25 cellular contexts compared by ENCODE assay signal in genomic region chrX:53817548-53817947, GRCh38.
A peak's percentile ranks its signal among the peaks of the same experiment; 100 is the strongest.
DNase-seq lines count a peak whose midpoint lies in the region; ATAC-seq, FAIRE-seq and TF ChIP-seq lines count a peak whose summit lies in the region.
"Had no signal": no experiment of that assay in that cellular context is flagged by ENCODE, and none has a peak within 500 bp of the region (broad histone marks: within the 10 kb centered on the region; RNA-seq: fewer than 3 reads in every experiment).

No MANE protein-coding gene starts in this region.

- no peak for DNase-seq in activated CD4-positive, alpha-beta memory T cell treated with anti-CD3 and anti-CD28 coated beads for 36 hours
- no peak for DNase-seq in activated CD4-positive, alpha-beta memory T cell treated with anti-CD3 and anti-CD28 coated beads, Interleukin-2, amount 10 ng/mL, durations not matched to agents 7 days and 5 days
- DNase-seq in A549 (ENCODE audit: low read depth in 1 of 2, low spot score in 1 of 2), result no peak
- DNase-seq in GM19239 (ENCODE audit: insufficient read length, low spot score), result no peak
- no peak for DNase-seq in activated naive CD8-positive, alpha-beta T cell treated with anti-CD3 and anti-CD28 coated beads, Interleukin-2, amount 50 U/mL, for 24 hours
- no peak for DNase-seq in GDM1 (lab: John Stamatoyannopoulos, UW)
- no peak for DNase-seq in NCI-H748 treated with DMSO at 0.1 percent for 48 hours (lab: John Stamatoyannopoulos, UW)
- DNase-seq in effector memory CD4-positive, alpha-beta T cell, result no peak
- DNase-seq: C1 segment of cervical spinal cord; CD4-positive, alpha-beta memory T cell; COR-L47; DMS53; Karpas-422; NCI-H1092; NCI-H1417 treated with DMSO at 0.1 percent for 48 hours; NCI-H1694 treated with DMSO at 0.1 percent for 48 hours; NCI-H2081; NCI-H2227 treated with DMSO at 0.1 percent for 48 hours; NCI-H526 treated with DMSO at 0.1 percent for 48 hours; SHP77 treated with DMSO at 0.1 percent for 48 hours had no signal

- POLR2A ChIA-PET in activated CD4-positive, alpha-beta memory T cell treated with anti-CD3 and anti-CD28 coated beads for 36 hours (lab: Charles Lee), result interaction anchor here (0.6 kb wide), 1 partner anchor 105 kb away, joined by 4 read pairs; no protein-coding TSS in a partner anchor
- POLR2A ChIA-PET in activated CD4-positive, alpha-beta memory T cell treated with anti-CD3 and anti-CD28 coated beads, Interleukin-2, amount 10 ng/mL, durations not matched to agents 7 days and 5 days (lab: Charles Lee), result no interaction called here
- POLR2A ChIA-PET in A549 (lab: Yijun Ruan, JAX), result no interaction called here

- TF ChIP-seq RAD21 in A549 (conservative IDR thresholded peaks at IDR 0.05 in 1 of 2, IDR thresholded peaks at IDR 0.05 in 1 of 2), result no peak

- peak; percentile 78 for FAIRE-seq in A549 (lab: Jason Lieb, UNC)
- peak; percentile 71 for FAIRE-seq in GM19239 (lab: Jason Lieb, UNC)
- FAIRE-seq: A204.1, G401.6, H54, HepG2 had no signal

- no peaks in the 10 kb centered on the region for H3K27me3 Mint-ChIP-seq in activated CD4-positive, alpha-beta memory T cell treated with anti-CD3 and anti-CD28 coated beads for 36 hours
- H3K27me3 Mint-ChIP-seq in activated CD4-positive, alpha-beta memory T cell treated with anti-CD3 and anti-CD28 coated beads, Interleukin-2, amount 10 ng/mL, durations not matched to agents 7 days and 5 days, result no peaks in the 10 kb centered on the region
- no peaks in the 10 kb centered on the region for H3K27me3 Mint-ChIP-seq in activated naive CD8-positive, alpha-beta T cell treated with anti-CD3 and anti-CD28 coated beads, Interleukin-2, amount 50 U/mL, for 24 hours
- H3K27me3 Mint-ChIP-seq: CD4-positive, alpha-beta memory T cell had no signal

- CTCF ChIA-PET in activated CD4-positive, alpha-beta memory T cell treated with anti-CD3 and anti-CD28 coated beads for 36 hours (lab: Charles Lee), result no interaction called here
- CTCF ChIA-PET in activated CD4-positive, alpha-beta memory T cell treated with anti-CD3 and anti-CD28 coated beads, Interleukin-2, amount 10 ng/mL, durations not matched to agents 7 days and 5 days (lab: Charles Lee), result no interaction called here
- CTCF ChIA-PET in A549 (lab: Yijun Ruan, JAX), result no interaction called here

- no peak for ATAC-seq in A549
- no peak for ATAC-seq in activated naive CD8-positive, alpha-beta T cell treated with anti-CD3 and anti-CD28 coated beads, Interleukin-2, amount 50 U/mL, for 24 hours
- ATAC-seq: HepG2, Panc1 had no signal

- no peaks in the 10 kb centered on the region for H3K27me3 ChIP-seq in effector memory CD4-positive, alpha-beta T cell (replicated peaks; ENCODE audit: control insufficient read depth, insufficient read depth, low read length, poor library complexity, severe bottlenecking)

- H3K4me3 ChIP-seq in A549, result no peak overlapping the region
- no peak overlapping the region for H3K4me3 ChIP-seq in effector memory CD4-positive, alpha-beta T cell (ENCODE audit: insufficient read depth, low read depth, low read length, poor library complexity, severe bottlenecking)

- H3K4me1 ChIP-seq in A549, result peaks cover 9% of the 10 kb centered on the region
- H3K4me1 ChIP-seq in effector memory CD4-positive, alpha-beta T cell (ENCODE audit: control insufficient read depth, insufficient read depth, low read length, poor library complexity, severe bottlenecking), result no peaks in the 10 kb centered on the region

- no peak for TF ChIP-seq CTCF in A549 (IDR thresholded peaks at IDR 0.05)

- H3K27ac Mint-ChIP-seq in activated CD4-positive, alpha-beta memory T cell treated with anti-CD3 and anti-CD28 coated beads for 36 hours, result peak overlapping the region; percentile 56
- H3K27ac Mint-ChIP-seq in activated CD4-positive, alpha-beta memory T cell treated with anti-CD3 and anti-CD28 coated beads, Interleukin-2, amount 10 ng/mL, durations not matched to agents 7 days and 5 days, result no peak overlapping the region
- peak overlapping the region; percentile 56 for H3K27ac Mint-ChIP-seq in activated naive CD8-positive, alpha-beta T cell treated with anti-CD3 and anti-CD28 coated beads, Interleukin-2, amount 50 U/mL, for 24 hours
- H3K27ac Mint-ChIP-seq: CD4-positive, alpha-beta memory T cell had no signal

- peaks cover 11% of the 10 kb centered on the region for H3K4me1 Mint-ChIP-seq in activated CD4-positive, alpha-beta memory T cell treated with anti-CD3 and anti-CD28 coated beads for 36 hours (ENCODE audit: low read depth)
- H3K4me1 Mint-ChIP-seq in activated CD4-positive, alpha-beta memory T cell treated with anti-CD3 and anti-CD28 coated beads, Interleukin-2, amount 10 ng/mL, durations not matched to agents 7 days and 5 days, result peaks cover 9% of the 10 kb centered on the region
- H3K4me1 Mint-ChIP-seq in activated naive CD8-positive, alpha-beta T cell treated with anti-CD3 and anti-CD28 coated beads, Interleukin-2, amount 50 U/mL, for 24 hours, result peaks cover 14% of the 10 kb centered on the region

- H3K9me3 Mint-ChIP-seq in activated CD4-positive, alpha-beta memory T cell treated with anti-CD3 and anti-CD28 coated beads for 36 hours, result no peaks in the 10 kb centered on the region
- no peaks in the 10 kb centered on the region for H3K9me3 Mint-ChIP-seq in activated CD4-positive, alpha-beta memory T cell treated with anti-CD3 and anti-CD28 coated beads, Interleukin-2, amount 10 ng/mL, durations not matched to agents 7 days and 5 days
- H3K9me3 Mint-ChIP-seq in activated naive CD8-positive, alpha-beta T cell treated with anti-CD3 and anti-CD28 coated beads, Interleukin-2, amount 50 U/mL, for 24 hours, result no peaks in the 10 kb centered on the region
- H3K9me3 Mint-ChIP-seq: CD4-positive, alpha-beta memory T cell had no signal

- no peaks in the 10 kb centered on the region for H3K36me3 Mint-ChIP-seq in activated CD4-positive, alpha-beta memory T cell treated with anti-CD3 and anti-CD28 coated beads for 36 hours
- peaks cover 4% of the 10 kb centered on the region for H3K36me3 Mint-ChIP-seq in activated CD4-positive, alpha-beta memory T cell treated with anti-CD3 and anti-CD28 coated beads, Interleukin-2, amount 10 ng/mL, durations not matched to agents 7 days and 5 days (ENCODE audit: low read depth)
- H3K36me3 Mint-ChIP-seq in activated naive CD8-positive, alpha-beta T cell treated with anti-CD3 and anti-CD28 coated beads, Interleukin-2, amount 50 U/mL, for 24 hours (ENCODE audit: low read depth), result no peaks in the 10 kb centered on the region
- H3K36me3 Mint-ChIP-seq: CD4-positive, alpha-beta memory T cell had no signal

- no peak overlapping the region for H3K4me2 ChIP-seq in A549

- TF ChIP-seq POLR2A in A549 (IDR thresholded peaks at IDR 0.05; ENCODE audit: low read length), result no peak

- H3K9me3 ChIP-seq in A549, result no peaks in the 10 kb centered on the region
- H3K9me3 ChIP-seq in effector memory CD4-positive, alpha-beta T cell (ENCODE audit: control insufficient read depth, low read length), result no peaks in the 10 kb centered on the region

- WGBS in A549 (ENCODE audit: missing lambda C conversion rate), result 32% methylated on average over 3 of the region's 3 CpGs

- no peaks in the 10 kb centered on the region for H3K36me3 ChIP-seq in effector memory CD4-positive, alpha-beta T cell (ENCODE audit: control insufficient read depth, insufficient read depth, low read length)

- intact Hi-C loops in activated CD4-positive, alpha-beta memory T cell treated with anti-CD3 and anti-CD28 coated beads for 36 hours (cut with micrococcal nuclease), result no loop called here

- H3K4me3 Mint-ChIP-seq in activated CD4-positive, alpha-beta memory T cell treated with anti-CD3 and anti-CD28 coated beads for 36 hours, result peak overlapping the region; percentile 31
- H3K4me3 Mint-ChIP-seq in activated CD4-positive, alpha-beta memory T cell treated with anti-CD3 and anti-CD28 coated beads, Interleukin-2, amount 10 ng/mL, durations not matched to agents 7 days and 5 days, result no peak overlapping the region
- peak overlapping the region; percentile 45 for H3K4me3 Mint-ChIP-seq in activated naive CD8-positive, alpha-beta T cell treated with anti-CD3 and anti-CD28 coated beads, Interleukin-2, amount 50 U/mL, for 24 hours
- H3K4me3 Mint-ChIP-seq: CD4-positive, alpha-beta memory T cell had no signal

- TF ChIP-seq EP300 in A549 (IDR thresholded peaks at IDR 0.05), result no peak

- H3K27ac ChIP-seq in A549, result no peak overlapping the region
- no peak overlapping the region for H3K27ac ChIP-seq in effector memory CD4-positive, alpha-beta T cell (ENCODE audit: insufficient read depth, low read length, poor library complexity, severe bottlenecking)

TF ChIP-seq in A549, 52 proteins besides CTCF, POLR2A, EP300 and RAD21 (continues in another document):
- TF ChIP-seq PHF8 (IDR thresholded peaks at IDR 0.05; ENCODE audit: borderline replicate concordance, low read depth), result no peak
- no peak for TF ChIP-seq CBX8 (IDR thresholded peaks at IDR 0.05)
- TF ChIP-seq RFX5 (IDR thresholded peaks at IDR 0.05), result no peak
- no peak for TF ChIP-seq EHMT2 (IDR thresholded peaks at IDR 0.05; ENCODE audit: low read depth)
- no peak for TF ChIP-seq REST (IDR thresholded peaks at IDR 0.05)
- no peak for TF ChIP-seq EHF (CRISPR knock-in tag; IDR thresholded peaks at IDR 0.05)
- no peak for TF ChIP-seq RNF2 (IDR thresholded peaks at IDR 0.05; ENCODE audit: borderline replicate concordance, low read depth)
- TF ChIP-seq RCOR1 (IDR thresholded peaks at IDR 0.05; ENCODE audit: low read depth, low read length), result no peak
- TF ChIP-seq BHLHE40 (IDR thresholded peaks at IDR 0.05; ENCODE audit: low read depth, low read length), result no peak
